29 cellular contexts compared by ENCODE assay signal in the genomic region with DNA sequence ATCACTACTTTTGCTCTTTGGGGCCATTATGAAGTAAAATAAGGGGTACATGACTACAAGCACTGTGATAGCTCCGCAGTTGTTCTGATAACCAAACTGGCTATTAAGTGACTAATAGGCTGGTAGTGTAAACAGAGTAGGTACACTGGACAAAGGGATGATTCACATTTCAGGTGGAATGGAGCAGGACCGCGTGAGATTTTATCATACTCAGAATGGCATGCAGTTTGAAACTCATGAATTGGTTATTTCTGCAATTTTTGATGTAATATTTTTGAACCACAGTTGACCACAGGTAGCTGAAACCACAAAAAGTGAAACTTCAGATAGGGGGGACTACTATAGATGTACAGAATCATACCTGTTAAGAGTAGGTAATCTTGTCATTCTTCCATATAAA. TPM values are rescaled to one million over a fixed set of nuclear protein-coding genes. Genes with fewer than 3 reads are reported as not detected.
"Had no signal": no experiment of that assay in that cellular context is flagged by ENCODE, and none has a peak within 500 bp of the region (broad histone marks: within the 10 kb centered on the region; RNA-seq: fewer than 3 reads in every experiment).

No MANE protein-coding gene starts in this region.

- H3K79me2 ChIP-seq: parathyroid adenoma had no signal

- H3K27me3 Mint-ChIP-seq: activated B cell treated with CpG ODN at 0.5 μM for 24 hours had no signal

- H3K4me1 Mint-ChIP-seq: activated B cell treated with CpG ODN at 0.5 μM for 24 hours; activated CD8-positive, alpha-beta memory T cell treated with anti-CD3 and anti-CD28 coated beads, Interleukin-2, amount 10 ng/mL, durations not matched to agents 7 days and 5 days; immature natural killer cell; natural killer cell; neural progenitor cell had no signal

- H3K4me3 Mint-ChIP-seq: activated B cell treated with CpG ODN at 0.5 μM for 24 hours; activated CD8-positive, alpha-beta memory T cell treated with anti-CD3 and anti-CD28 coated beads, Interleukin-2, amount 10 ng/mL, durations not matched to agents 7 days and 5 days; activated CD8-positive, alpha-beta T cell treated with anti-CD3 and anti-CD28 coated beads for 36 hours; immature natural killer cell; natural killer cell; neural progenitor cell; T-helper 2 cell treated with Interferon-gamma antibody and Interleukin-4, amounts not matched to agents 5 μg/mL and 100 μg/mL, for 36 hours had no signal

- H3K27ac ChIP-seq: body of pancreas, gastrocnemius medialis, left lung, lower lobe of right lung, neural progenitor cell, parathyroid adenoma, spleen, tibial nerve, vagina had no signal

- H3K9me3 Mint-ChIP-seq: activated CD8-positive, alpha-beta T cell treated with anti-CD3 and anti-CD28 coated beads for 36 hours; activated naive CD4-positive, alpha-beta T cell treated with anti-CD3 and anti-CD28 coated beads, Interleukin-2, amount 50 U/mL, for 72 hours; activated T-helper 2 cell treated with anti-CD3 and anti-CD28 coated beads, Interferon-gamma antibody, Interleukin-2, Interleukin-4, amounts not matched to agents 10 μg/mL and 5 μg/mL and 100 μg/mL, durations not matched to agents 14 hours and 24 hours and 36 hours; natural killer cell; neural progenitor cell; T-helper 2 cell treated with Interferon-gamma antibody and Interleukin-4, amounts not matched to agents 5 μg/mL and 100 μg/mL, for 36 hours had no signal

- H3K4me3 ChIP-seq: body of pancreas, gastrocnemius medialis, left lung, lower lobe of right lung, neural progenitor cell, spleen, tibial nerve, vagina had no signal

- H3K9me3 ChIP-seq: body of pancreas, gastrocnemius medialis, left lung, lower lobe of right lung, spleen, tibial nerve, vagina had no signal

- H3K36me3 ChIP-seq: gastrocnemius medialis, left lung, lower lobe of right lung, spleen, tibial nerve, vagina had no signal

- H3K27me3 ChIP-seq: body of pancreas, gastrocnemius medialis, left lung, neural progenitor cell, vagina had no signal

- H2AFZ ChIP-seq: neural progenitor cell, parathyroid adenoma had no signal

- H3K4me1 ChIP-seq: body of pancreas, gastrocnemius medialis, left lung, lower lobe of right lung, neural progenitor cell, parathyroid adenoma, spleen, tibial nerve, vagina had no signal

- H3K4me2 ChIP-seq: neural progenitor cell had no signal

- DNase-seq: activated B cell treated with CpG ODN at 0.5 μM for 24 hours; activated CD4-positive, alpha-beta T cell treated with anti-CD3 and anti-CD28 coated beads, Interleukin-2, amount 50 U/mL, for 1 hour; activated CD8-positive, alpha-beta memory T cell treated with anti-CD3 and anti-CD28 coated beads, Interleukin-2, amount 10 ng/mL, durations not matched to agents 7 days and 5 days; activated CD8-positive, alpha-beta T cell treated with anti-CD3 and anti-CD28 coated beads for 36 hours; activated naive CD4-positive, alpha-beta T cell; activated T-cell treated with anti-CD3 and anti-CD28 coated beads, Interleukin-2, amount 50 U/mL, for 48 hours; anterior cingulate cortex; body of pancreas; cortex of kidney; gastrocnemius medialis; head of caudate nucleus; hypothalamus; immature natural killer cell; left lung; lower lobe of right lung; mesendoderm; natural killer cell; occipital lobe; right cardiac atrium; spleen; stimulated activated naive CD4-positive, alpha-beta T cell; T-helper 1 cell had no signal

- H3K9ac ChIP-seq: neural progenitor cell, parathyroid adenoma had no signal

- H3K36me3 Mint-ChIP-seq: activated CD8-positive, alpha-beta memory T cell treated with anti-CD3 and anti-CD28 coated beads, Interleukin-2, amount 10 ng/mL, durations not matched to agents 7 days and 5 days; activated naive CD4-positive, alpha-beta T cell treated with anti-CD3 and anti-CD28 coated beads, Interleukin-2, amount 50 U/mL, for 72 hours; immature natural killer cell; natural killer cell had no signal

- H3K27ac Mint-ChIP-seq: activated B cell treated with CpG ODN at 0.5 μM for 24 hours; activated CD8-positive, alpha-beta memory T cell treated with anti-CD3 and anti-CD28 coated beads, Interleukin-2, amount 10 ng/mL, durations not matched to agents 7 days and 5 days; activated CD8-positive, alpha-beta T cell treated with anti-CD3 and anti-CD28 coated beads for 36 hours; activated naive CD4-positive, alpha-beta T cell treated with anti-CD3 and anti-CD28 coated beads, Interleukin-2, amount 50 U/mL, for 72 hours; activated T-helper 2 cell treated with anti-CD3 and anti-CD28 coated beads, Interferon-gamma antibody, Interleukin-2, Interleukin-4, amounts not matched to agents 10 μg/mL and 5 μg/mL and 100 μg/mL, durations not matched to agents 14 hours and 24 hours and 36 hours; natural killer cell; neural progenitor cell; T-helper 2 cell treated with Interferon-gamma antibody and Interleukin-4, amounts not matched to agents 5 μg/mL and 100 μg/mL, for 36 hours had no signal

- ATAC-seq: activated CD8-positive, alpha-beta memory T cell treated with anti-CD3 and anti-CD28 coated beads, Interleukin-2, amount 10 ng/mL, durations not matched to agents 7 days and 5 days; activated CD8-positive, alpha-beta T cell treated with anti-CD3 and anti-CD28 coated beads for 36 hours; activated naive CD4-positive, alpha-beta T cell treated with anti-CD3 and anti-CD28 coated beads, Interleukin-2, amount 50 U/mL, for 72 hours; body of pancreas; gastrocnemius medialis; left lung; lower lobe of right lung; natural killer cell; right cardiac atrium had no signal

RNA-seq across cellular contexts. Expression of gene PAK3, which starts 55.8 kb away (rescaled TPM):
- total RNA-seq: activated B cell treated with CpG ODN at 0.5 μM for 24 hours, natural killer cell had no signal
